ENCODE assay signal across 8 cellular contexts in genomic region chr4:51906167-51906647, GRCh38.
DNase-seq lines count a peak whose midpoint lies in the region; ATAC-seq lines count a peak whose summit lies in the region.

No MANE protein-coding gene starts in this region.

- ATAC-seq in GM18498 (IDR thresholded peaks at IDR 0.05; ENCODE audit: unreplicated experiment) = peak; percentile 99
- ATAC-seq in GM21528 (IDR thresholded peaks at IDR 0.05; ENCODE audit: low FRiP score, unreplicated experiment) = peak; percentile 99

- H3K27ac Mint-ChIP-seq in immature natural killer cell = peak overlapping the region in 5 of 6 donors; percentile 1 to 47 (median 19)

- peaks cover 13 to 34% of the 10 kb centered on the region in 2 donors for H3K4me1 Mint-ChIP-seq in immature natural killer cell

- no peaks in the 10 kb centered on the region for H3K9me3 Mint-ChIP-seq in immature natural killer cell

- H3K4me3 Mint-ChIP-seq in immature natural killer cell = no peak overlapping the region

- no peaks in the 10 kb centered on the region for H3K27me3 Mint-ChIP-seq in immature natural killer cell (ENCODE audit: low read depth in 3 of 3)

- DNase-seq in HT1080 (ENCODE audit: low read depth) (peak; percentile 64), immature natural killer cell (peak in 1 of 3 donors; percentile 2), NCI-H2227 (lab: John Stamatoyannopoulos, UW; ENCODE audit: unreplicated experiment) (no peak), T1000 (lab: John Stamatoyannopoulos, UW) (no peak), midbrain (lab: John Stamatoyannopoulos, UW) (no peak)
- no peak for DNase-seq in stimulated activated CD4-positive, alpha-beta T cell treated with anti-CD3 and anti-CD28 coated beads, Interleukin-2, amount 100 ng/mL, for 24 hours

- H3K36me3 Mint-ChIP-seq in immature natural killer cell = peaks cover 26 to 58% (median 36%) of the 10 kb centered on the region in 3 donors
